18 cellular contexts compared by ENCODE assay signal in the genomic region with DNA sequence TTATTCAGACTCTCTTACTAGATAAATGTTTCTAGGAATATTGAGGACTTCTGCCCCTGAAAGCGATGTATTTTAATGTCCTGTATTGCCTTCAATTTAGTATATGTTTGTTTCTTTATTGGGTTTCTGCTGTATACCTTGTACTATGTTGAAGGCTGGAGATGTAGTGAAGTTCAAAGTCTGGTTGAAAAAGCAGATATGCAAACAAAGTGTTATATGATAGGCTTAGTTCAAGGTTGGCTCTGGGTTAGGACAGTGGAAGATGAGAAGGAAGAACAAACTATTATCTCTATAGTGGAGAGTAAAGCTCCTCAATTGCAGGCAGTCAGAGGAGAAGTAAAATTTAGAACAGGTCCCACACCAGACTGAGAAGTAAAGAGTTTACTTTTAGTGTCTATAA. TPM values are rescaled to one million over a fixed set of nuclear protein-coding genes. Genes with fewer than 3 reads are reported as not detected.
DNase-seq lines count a peak whose midpoint lies in the region; ATAC-seq, FAIRE-seq and TF ChIP-seq lines count a peak whose summit lies in the region.
"Had no signal": no experiment of that assay in that cellular context is flagged by ENCODE, and none has a peak within 500 bp of the region (broad histone marks: within the 10 kb centered on the region; RNA-seq: fewer than 3 reads in every experiment).

No MANE protein-coding gene starts in this region.

- no peaks in the 10 kb centered on the region for H4K20me1 ChIP-seq in GM23338 (replicated peaks; ENCODE audit: insufficient read depth)
- H4K20me1 ChIP-seq in endothelial cell of umbilical vein (replicated peaks; ENCODE audit: control insufficient read depth, extremely low read depth, insufficient read depth, low read length): no peaks in the 10 kb centered on the region
- H4K20me1 ChIP-seq: BLaER1 treated with 17β-estradiol and CSF1 and Interleukin-3, amounts not matched to agents 10 nM and 100 nM had no signal

- BruUV-seq in endothelial cell of umbilical vein (replicated peaks; lab: Mats Ljungman, UMichigan): no TSS peak

- H3K27ac ChIP-seq in GM23338 (ENCODE audit: low read depth): no peak overlapping the region
- no peak overlapping the region for H3K27ac ChIP-seq in endothelial cell of umbilical vein (ENCODE audit: insufficient read depth, low read depth, low read length)
- H3K27ac ChIP-seq in liver (ENCODE audit: low read depth in 1 of 2, low read length in 2 of 2): no peak overlapping the region
- H3K27ac ChIP-seq: BLaER1 treated with 17β-estradiol and CSF1 and Interleukin-3, amounts not matched to agents 10 nM and 100 nM had no signal

- WGBS in liver: 88% methylated on average over 1 of the region's 1 CpG

- no peaks in the 10 kb centered on the region for H3K9me1 ChIP-seq in endothelial cell of umbilical vein (replicated peaks; ENCODE audit: control insufficient read depth, extremely low read depth, insufficient read depth, low read length)

- H3K9me3 ChIP-seq in endothelial cell of umbilical vein (replicated peaks; ENCODE audit: control insufficient read depth, insufficient read depth, low read length) (no peaks in the 10 kb centered on the region), liver (ENCODE audit: control insufficient read depth in 4 of 4, low read length in 3 of 4) (no peaks in the 10 kb centered on the region)
- H3K9me3 ChIP-seq: BLaER1 treated with 17β-estradiol and CSF1 and Interleukin-3, amounts not matched to agents 10 nM and 100 nM had no signal

- no peaks in the 10 kb centered on the region for H3K36me3 Mint-ChIP-seq in GM23338 (ENCODE audit: low read depth)
- H3K36me3 Mint-ChIP-seq in activated CD8-positive, alpha-beta T cell treated with anti-CD3 and anti-CD28 coated beads, Interleukin-2, amount 10 ng/mL, durations not matched to agents 7 days and 5 days (ENCODE audit: low read depth): no peaks in the 10 kb centered on the region
- H3K36me3 Mint-ChIP-seq in activated CD8-positive, alpha-beta T cell treated with anti-CD3 and anti-CD28 coated beads for 36 hours (ENCODE audit: low read depth): no peaks in the 10 kb centered on the region
- H3K36me3 Mint-ChIP-seq: CD8-positive, alpha-beta T cell had no signal

- peaks cover 2% of the 10 kb centered on the region for H3K27me3 Mint-ChIP-seq in GM23338 (ENCODE audit: insufficient read depth, low read depth, poor library complexity)
- H3K27me3 Mint-ChIP-seq in activated CD8-positive, alpha-beta T cell treated with anti-CD3 and anti-CD28 coated beads, Interleukin-2, amount 10 ng/mL, durations not matched to agents 7 days and 5 days (ENCODE audit: low read depth): peaks cover 9% of the 10 kb centered on the region
- H3K27me3 Mint-ChIP-seq in activated CD8-positive, alpha-beta T cell treated with anti-CD3 and anti-CD28 coated beads for 36 hours: peaks cover 1% of the 10 kb centered on the region

- H3F3A ChIP-seq in GM23338 (replicated peaks; ENCODE audit: low read depth): no peaks in the 10 kb centered on the region

- DNase-seq in GM23338 (ENCODE audit: low spot score) (no peak), HuH-7 (ENCODE audit: low spot score) (peak; percentile 20), endothelial cell of umbilical vein (ENCODE audit: low read depth, low spot score) (no peak)
- DNase-seq in activated CD8-positive, alpha-beta T cell treated with anti-CD3 and anti-CD28 coated beads, Interleukin-2, amount 10 ng/mL, durations not matched to agents 7 days and 5 days: no peak
- no peak for DNase-seq in stimulated activated CD4-positive, alpha-beta T cell treated with anti-CD3 and anti-CD28 coated beads, Interleukin-12 subunit alpha, Interleukin-12 subunit beta, amount 100 ng/mL, for 4 hours
- no peak for DNase-seq in activated CD8-positive, alpha-beta T cell treated with anti-CD3 and anti-CD28 coated beads for 36 hours
- DNase-seq in activated T-cell treated with anti-CD3 and anti-CD28 coated beads, Interleukin-2, amount 50 U/mL, for 48 hours: no peak
- DNase-seq: Calu3; CD8-positive, alpha-beta T cell; GOT3; H7; IMR-90 had no signal

- POLR2A ChIA-PET in endothelial cell of umbilical vein (lab: Charles Lee): no interaction called here
- POLR2A ChIA-PET in activated CD8-positive, alpha-beta T cell treated with anti-CD3 and anti-CD28 coated beads, Interleukin-2, amount 10 ng/mL, durations not matched to agents 7 days and 5 days (lab: Charles Lee): no interaction called here
- POLR2A ChIA-PET in activated CD8-positive, alpha-beta T cell treated with anti-CD3 and anti-CD28 coated beads for 36 hours (lab: Charles Lee): interaction anchor here (0.6 kb wide), 1 partner anchor 40 kb away, joined by 3 read pairs; no protein-coding TSS in a partner anchor

- intact Hi-C loops in endothelial cell of umbilical vein (cut with micrococcal nuclease): no loop called here
- intact Hi-C loops in activated CD8-positive, alpha-beta T cell treated with anti-CD3 and anti-CD28 coated beads for 36 hours (cut with micrococcal nuclease): no loop called here

- peak overlapping the region; percentile 4; the same call in 1 of the 2 replicates for H2AFZ ChIP-seq in GM23338
- peak overlapping the region; percentile 93 for H2AFZ ChIP-seq in endothelial cell of umbilical vein (ENCODE audit: low read depth, low read length)

- H3K4me3 ChIP-seq in GM23338 (no peak overlapping the region), endothelial cell of umbilical vein (replicated peaks in 1 of 3; ENCODE audit: insufficient read depth in 1 of 3, low read depth in 1 of 3, low read length in 3 of 3) (no peak overlapping the region), liver (ENCODE audit: low read depth in 1 of 3, low read length in 3 of 3) (no peak overlapping the region)
- H3K4me3 ChIP-seq: BLaER1 treated with 17β-estradiol and CSF1 and Interleukin-3, amounts not matched to agents 10 nM and 100 nM; K562 had no signal

- CTCF ChIA-PET in endothelial cell of umbilical vein (lab: Charles Lee): interaction anchor here (0.8 to 1.5 kb wide), 2 partner anchors 10 to 33 kb away, joined by 4 read pairs; no protein-coding TSS in a partner anchor
- CTCF ChIA-PET in activated CD8-positive, alpha-beta T cell treated with anti-CD3 and anti-CD28 coated beads, Interleukin-2, amount 10 ng/mL, durations not matched to agents 7 days and 5 days (lab: Charles Lee): no interaction called here
- CTCF ChIA-PET in activated CD8-positive, alpha-beta T cell treated with anti-CD3 and anti-CD28 coated beads for 36 hours (lab: Charles Lee): interaction anchor here (1.8 kb wide), 1 partner anchor 210 kb away, joined by 7 read pairs; no protein-coding TSS in a partner anchor

- no peak for ATAC-seq in GM23338
- ATAC-seq in activated CD8-positive, alpha-beta T cell treated with anti-CD3 and anti-CD28 coated beads, Interleukin-2, amount 10 ng/mL, durations not matched to agents 7 days and 5 days: no peak
- no peak for ATAC-seq in activated CD8-positive, alpha-beta T cell treated with anti-CD3 and anti-CD28 coated beads for 36 hours
- ATAC-seq: CD8-positive, alpha-beta T cell had no signal

- H3K79me2 ChIP-seq in GM23338 (replicated peaks; ENCODE audit: insufficient read depth) (no peaks in the 10 kb centered on the region), endothelial cell of umbilical vein (ENCODE audit: control insufficient read depth, insufficient read depth, low read length) (no peaks in the 10 kb centered on the region)

- H3K4me1 Mint-ChIP-seq in GM23338: no peaks in the 10 kb centered on the region
- H3K4me1 Mint-ChIP-seq in activated CD8-positive, alpha-beta T cell treated with anti-CD3 and anti-CD28 coated beads, Interleukin-2, amount 10 ng/mL, durations not matched to agents 7 days and 5 days (ENCODE audit: low read depth): no peaks in the 10 kb centered on the region
- H3K4me1 Mint-ChIP-seq in activated CD8-positive, alpha-beta T cell treated with anti-CD3 and anti-CD28 coated beads for 36 hours (ENCODE audit: low read depth): no peaks in the 10 kb centered on the region
- H3K4me1 Mint-ChIP-seq: B cell had no signal

- H3K9ac ChIP-seq in endothelial cell of umbilical vein (replicated peaks; ENCODE audit: extremely low read depth, insufficient read depth, low read length): no peak overlapping the region
- no peak overlapping the region for H3K9ac ChIP-seq in liver (ENCODE audit: low read depth in 1 of 2, low read length in 2 of 2)
- H3K9ac ChIP-seq: BLaER1 treated with 17β-estradiol and CSF1 and Interleukin-3, amounts not matched to agents 10 nM and 100 nM had no signal

- no peaks in the 10 kb centered on the region for H3K4me1 ChIP-seq in GM23338 (ENCODE audit: insufficient read depth)
- peaks cover 3% of the 10 kb centered on the region for H3K4me1 ChIP-seq in endothelial cell of umbilical vein (ENCODE audit: control insufficient read depth, extremely low read depth, insufficient read depth, low read length)
- peaks cover 0 to 6% (median 1%) of the 10 kb centered on the region in 4 donors for H3K4me1 ChIP-seq in liver (ENCODE audit: control insufficient read depth in 4 of 4, insufficient read depth in 4 of 4, low read length in 3 of 4)
- H3K4me1 ChIP-seq: BLaER1 treated with 17β-estradiol and CSF1 and Interleukin-3, amounts not matched to agents 10 nM and 100 nM had no signal

- no peak for FAIRE-seq in endothelial cell of umbilical vein (lab: Jason Lieb, UNC)
- FAIRE-seq: G401.6, GM12891, K562 had no signal

- H3K36me3 ChIP-seq in GM23338 (ENCODE audit: insufficient read depth) (no peaks in the 10 kb centered on the region), endothelial cell of umbilical vein (ENCODE audit: control insufficient read depth in 2 of 2, extremely low read depth in 1 of 2, insufficient read depth in 2 of 2, low read length in 2 of 2) (no peaks in the 10 kb centered on the region), liver (ENCODE audit: control insufficient read depth in 4 of 4, insufficient read depth in 3 of 4, low read depth in 1 of 4, low read length in 3 of 4) (no peaks in the 10 kb centered on the region)
- H3K36me3 ChIP-seq: BLaER1 treated with 17β-estradiol and CSF1 and Interleukin-3, amounts not matched to agents 10 nM and 100 nM had no signal

- H3K4me3 Mint-ChIP-seq in GM23338: no peak overlapping the region
- H3K4me3 Mint-ChIP-seq in activated CD8-positive, alpha-beta T cell treated with anti-CD3 and anti-CD28 coated beads, Interleukin-2, amount 10 ng/mL, durations not matched to agents 7 days and 5 days: no peak overlapping the region
- H3K4me3 Mint-ChIP-seq in activated CD8-positive, alpha-beta T cell treated with anti-CD3 and anti-CD28 coated beads for 36 hours: no peak overlapping the region
- H3K4me3 Mint-ChIP-seq: B cell; CD8-positive, alpha-beta T cell had no signal

- no peak for TF ChIP-seq RAD21 in liver (IDR thresholded peaks at IDR 0.05)

- dilution Hi-C loops in endothelial cell of umbilical vein (cut with MboI; ENCODE audit: extremely low pct_ligation_motif_present, low sequenced_read_pairs): no loop called here

- no peaks in the 10 kb centered on the region for H3K9me3 Mint-ChIP-seq in GM23338
- no peaks in the 10 kb centered on the region for H3K9me3 Mint-ChIP-seq in activated CD8-positive, alpha-beta T cell treated with anti-CD3 and anti-CD28 coated beads, Interleukin-2, amount 10 ng/mL, durations not matched to agents 7 days and 5 days (ENCODE audit: insufficient read depth)
- no peaks in the 10 kb centered on the region for H3K9me3 Mint-ChIP-seq in activated CD8-positive, alpha-beta T cell treated with anti-CD3 and anti-CD28 coated beads for 36 hours
- H3K9me3 Mint-ChIP-seq: CD8-positive, alpha-beta T cell had no signal

- 0 out of 2 replicates have a peak, but pooled peaks cover 4% of the 10 kb centered on the region for H3K9me2 ChIP-seq in GM23338 (ENCODE audit: insufficient read depth)

- H3K27ac Mint-ChIP-seq in GM23338: no peak overlapping the region
- no peak overlapping the region for H3K27ac Mint-ChIP-seq in activated CD8-positive, alpha-beta T cell treated with anti-CD3 and anti-CD28 coated beads, Interleukin-2, amount 10 ng/mL, durations not matched to agents 7 days and 5 days
- H3K27ac Mint-ChIP-seq in activated CD8-positive, alpha-beta T cell treated with anti-CD3 and anti-CD28 coated beads for 36 hours: no peak overlapping the region
- H3K27ac Mint-ChIP-seq: B cell; CD8-positive, alpha-beta T cell had no signal

- no peak for TF ChIP-seq POLR2A in endothelial cell of umbilical vein (IDR thresholded peaks at IDR 0.05; ENCODE audit: low read depth, low read length)

- H3K4me2 ChIP-seq in GM23338 (no peak overlapping the region), endothelial cell of umbilical vein (ENCODE audit: insufficient read depth, low read length) (no peak overlapping the region)
- H3K4me2 ChIP-seq: BLaER1 treated with 17β-estradiol and CSF1 and Interleukin-3, amounts not matched to agents 10 nM and 100 nM had no signal

- no peaks in the 10 kb centered on the region for H3K27me3 ChIP-seq in GM23338 (ENCODE audit: insufficient read depth)
- H3K27me3 ChIP-seq in endothelial cell of umbilical vein (ENCODE audit: control insufficient read depth in 2 of 2, insufficient read depth in 2 of 2, low read length in 2 of 2): no peaks in the 10 kb centered on the region
- H3K27me3 ChIP-seq in liver (ENCODE audit: control insufficient read depth in 4 of 4, insufficient read depth in 4 of 4, low read length in 3 of 4): no peaks in the 10 kb centered on the region
- H3K27me3 ChIP-seq: BLaER1 treated with 17β-estradiol and CSF1 and Interleukin-3, amounts not matched to agents 10 nM and 100 nM had no signal

- TF ChIP-seq CTCF in GM23338 (conservative IDR thresholded peaks at IDR 0.05; ENCODE audit: low read depth in 2 of 2) (no peak), endothelial cell of umbilical vein (IDR thresholded peaks at IDR 0.05; ENCODE audit: extremely low read depth in 1 of 2, insufficient read depth in 1 of 2, low read depth in 1 of 2, low read length in 2 of 2) (no peak), liver (IDR thresholded peaks at IDR 0.05; ENCODE audit: low read depth, low read length, missing input control) (no peak)
- TF ChIP-seq CTCF in activated CD8-positive, alpha-beta T cell treated with anti-CD3 and anti-CD28 coated beads for 36 hours (IDR thresholded peaks at IDR 0.05): no peak

RNA-seq across cellular contexts. Expression of a gene that starts 36.3 kb away (rescaled TPM):
- total RNA-seq in GM23338 (2014; rRNA removed; shearing (Covaris generic)): 4.9 and 7.7 TPM in 2 replicates
- 1.3 and 1.8 TPM in 2 replicates for polyA plus RNA-seq in GM23338 (2016; fragmentation: Nextera tagmentation; extraction: Ambion mirVana)
- 99.3 and 113 TPM in 2 replicates for total RNA-seq in endothelial cell of umbilical vein
- 154 and 166 TPM in 2 replicates for polyA plus RNA-seq in endothelial cell of umbilical vein
- 80.1 and 88.6 TPM in 2 replicates for polyA plus RNA-seq in endothelial cell of umbilical vein (2011; cell fraction: cytosol; rRNA removed)
- 280 and 349 TPM in 2 replicates for polyA plus RNA-seq in endothelial cell of umbilical vein (2011; cell fraction: nucleus; rRNA removed)
- polyA plus RNA-seq in endothelial cell of umbilical vein (2012): 121 and 143 TPM in 2 replicates
- polyA minus RNA-seq in endothelial cell of umbilical vein: 869 and 872 TPM in 2 replicates
- polyA minus RNA-seq in endothelial cell of umbilical vein (2011; cell fraction: cytosol; rRNA and poly(A)+ RNA removed): 17.4 TPM
- polyA minus RNA-seq in endothelial cell of umbilical vein (2011; cell fraction: nucleus; rRNA and poly(A)+ RNA removed): 1,050 and 1,471 TPM in 2 replicates
- total RNA-seq in liver: 100 to 1,000 TPM in 1 of 2 donors, 10 to 100 TPM in 1; 57.8 to 110 TPM
- 10 to 100 TPM; 18.7 to 33.6 TPM for polyA plus RNA-seq in liver
- 1 to 10 TPM; 1.6 TPM for total RNA-seq in activated CD8-positive, alpha-beta T cell treated with anti-CD3 and anti-CD28 coated beads, Interleukin-2, amount 10 ng/mL, durations not matched to agents 7 days and 5 days
- total RNA-seq in activated CD8-positive, alpha-beta T cell treated with anti-CD3 and anti-CD28 coated beads for 36 hours: 1 to 10 TPM; 1.3 to 1.5 TPM
- total RNA-seq: B cell had no signal
